ENCODE assay signal across 8 cellular contexts in the genomic region with DNA sequence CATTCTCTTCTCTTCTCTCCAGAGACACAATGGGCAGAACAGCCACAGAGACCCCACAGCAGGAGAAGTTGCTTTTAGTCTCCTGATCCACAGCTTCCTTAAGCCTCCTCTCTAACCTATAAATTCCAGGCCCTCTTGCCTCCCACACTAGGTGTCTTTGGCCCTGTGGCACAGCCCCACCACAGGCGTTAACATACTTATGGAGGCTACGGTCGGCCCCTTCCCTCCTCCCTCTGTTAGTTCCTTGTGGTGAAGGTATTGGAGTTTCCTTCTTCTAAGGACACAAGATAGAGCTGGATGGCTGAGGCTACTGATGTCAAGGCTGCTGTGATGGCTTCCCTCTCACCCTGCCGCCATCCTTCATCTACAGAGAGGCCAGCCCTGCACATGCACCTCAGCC.
"Had no signal": no experiment of that assay in that cellular context is flagged by ENCODE, and none has a peak within 500 bp of the region (broad histone marks: within the 10 kb centered on the region; RNA-seq: fewer than 3 reads in every experiment).

No MANE protein-coding gene starts in this region.

- H3K4me3 Mint-ChIP-seq: H9, IgD-negative memory B cell had no signal

- H3K27ac ChIP-seq: GM23248, HL-60 had no signal

- H3K27ac Mint-ChIP-seq: H9 had no signal

- H3K9ac ChIP-seq: GM23248 had no signal

- ATAC-seq: HepG2 had no signal

- H3K9me3 Mint-ChIP-seq: H9, IgD-negative memory B cell had no signal

- DNase-seq: GM23248, GOT3, H9, HCEC 1CT had no signal

- H3K4me3 ChIP-seq: GM23248 had no signal

- H3K4me1 Mint-ChIP-seq: IgD-negative memory B cell had no signal

- H2AFZ ChIP-seq: GM23248 had no signal

- FAIRE-seq: H54, HepG2 had no signal
